ENCODE assay signal across 14 cellular contexts in genomic region chr22:35524966-35525686, GRCh38. TPM values are rescaled to one million over a fixed set of nuclear protein-coding genes. Genes with fewer than 3 reads are reported as not detected.
A peak's percentile ranks its signal among the peaks of the same experiment; 100 is the strongest.
DNase-seq lines count a peak whose midpoint lies in the region; ATAC-seq and TF ChIP-seq lines count a peak whose summit lies in the region.
"Had no signal": no experiment of that assay in that cellular context is flagged by ENCODE, and none has a peak within 500 bp of the region (broad histone marks: within the 10 kb centered on the region; RNA-seq: fewer than 3 reads in every experiment).

No MANE protein-coding gene starts in this region.

- no peak for TF ChIP-seq CTCF in esophagus muscularis mucosa (IDR thresholded peaks at IDR 0.05)
- TF ChIP-seq CTCF in sigmoid colon (IDR thresholded peaks at IDR 0.05), result no peak

- H3K27me3 ChIP-seq in esophagus muscularis mucosa (no peaks in the 10 kb centered on the region), sigmoid colon (no peaks in the 10 kb centered on the region)

- H3K4me3 ChIP-seq in esophagus muscularis mucosa (no peak overlapping the region), sigmoid colon (no peak overlapping the region)

- no peak for TF ChIP-seq EP300 in esophagus muscularis mucosa (IDR thresholded peaks at IDR 0.05)
- TF ChIP-seq EP300 in sigmoid colon (IDR thresholded peaks at IDR 0.05), result peak in 1 of 4 donors; percentile 59

- H3K27ac ChIP-seq in esophagus muscularis mucosa (replicated peaks in 1 of 4), result peak overlapping the region in 3 of 4 donors; percentile 63 to 70 (median 64)
- peak overlapping the region; percentile 40 to 85 (median 76) for H3K27ac ChIP-seq in sigmoid colon

- DNase-seq in DMS79 treated with DMSO at 0.1 percent for 48 hours (lab: John Stamatoyannopoulos, UW) (peak; percentile 53), NCI-H446 treated with DMSO at 0.1 percent for 48 hours (lab: John Stamatoyannopoulos, UW) (peak; percentile 76), esophagus muscularis mucosa (ENCODE audit: extremely low spot score) (no peak), sigmoid colon (peak; percentile 92), mesenteric fat pad (ENCODE audit: low spot score) (no peak), MV-4-11 (lab: John Stamatoyannopoulos, UW) (no peak)
- DNase-seq: activated gamma-delta T cell, DND-41, mammary epithelial cell, NCI-H187, trophoblast cell had no signal

- H3K9me3 ChIP-seq in esophagus muscularis mucosa (peaks cover 0 to 5% (median 2%) of the 10 kb centered on the region in 4 donors), sigmoid colon (peaks cover 0 to 10% (median 0%) of the 10 kb centered on the region in 4 donors)

- intact Hi-C loops in esophagus muscularis mucosa (cut with DNase I), result no loop called here
- intact Hi-C loops in sigmoid colon (cut with DNase I), result loop anchor here (2.0 kb wide), 1 partner anchor 44 kb away; no protein-coding TSS in a partner anchor

- TF ChIP-seq POLR2A in esophagus muscularis mucosa (IDR thresholded peaks at IDR 0.05; ENCODE audit: low read depth) (no peak), sigmoid colon (IDR thresholded peaks at IDR 0.05) (no peak)

- H3K36me3 ChIP-seq in esophagus muscularis mucosa, result no peaks in the 10 kb centered on the region
- H3K36me3 ChIP-seq in sigmoid colon, result no peaks in the 10 kb centered on the region

- no peak for ATAC-seq in GM18870 (IDR thresholded peaks at IDR 0.05; ENCODE audit: unreplicated experiment)
- ATAC-seq: activated CD4-positive, CD25-positive, alpha-beta regulatory T cell treated with anti-CD3 and anti-CD28 coated beads, Interleukin-2, amount 50 U/mL, for 24 hours had no signal

- H3K4me1 ChIP-seq in esophagus muscularis mucosa, result peaks cover 0 to 40% (median 28%) of the 10 kb centered on the region in 4 donors
- H3K4me1 ChIP-seq in sigmoid colon, result peaks cover 0 to 32% (median 17%) of the 10 kb centered on the region in 4 donors

- WGBS in esophagus muscularis mucosa, result 55% methylated on average over 11 of the region's 14 CpGs
- 48 to 67% methylated on average over 14 of the region's 14 CpGs for WGBS in sigmoid colon, 2 donors

RNA-seq across cellular contexts. Expression of gene RASD2, which starts 15.5 kb away (rescaled TPM):
- total RNA-seq in esophagus muscularis mucosa, result 10 to 100 TPM; 18.4 to 53.6 (median 31.7) TPM
- 10 to 100 TPM in 3 of 4 donors, 1 to 10 TPM in 1; 6.6 to 22.8 (median 13.7) TPM for total RNA-seq in sigmoid colon
- 10 to 100 TPM in 2 of 3 donors, 1 to 10 TPM in 1; 8.4 to 20.6 (median 12.0) TPM for polyA plus RNA-seq in sigmoid colon
- total RNA-seq in mesenteric fat pad, result 1.6 TPM
- total RNA-seq: pulmonary artery endothelial cell had no signal

Comparison
In these comparisons a context has a peak if more than half of its experiments do, and no peak if none do; other contexts are left out.
1. DNase-seq: peak in DMS79 treated with DMSO at 0.1 percent for 48 hours (single experiment), NCI-H446 treated with DMSO at 0.1 percent for 48 hours (single experiment) and sigmoid colon (single experiment); none in esophagus muscularis mucosa (single experiment), mesenteric fat pad (single experiment) and MV-4-11 (single experiment).